Comparison of ENCODE assay signal across 22 cellular contexts in genomic region chr21:42202321-42202720, GRCh38. TPM values are rescaled to one million over a fixed set of nuclear protein-coding genes. Genes with fewer than 3 reads are reported as not detected.
A peak's percentile ranks its signal among the peaks of the same experiment; 100 is the strongest.
DNase-seq lines count a peak whose midpoint lies in the region; ATAC-seq and TF ChIP-seq lines count a peak whose summit lies in the region.
"Had no signal": no experiment of that assay in that cellular context is flagged by ENCODE, and none has a peak within 500 bp of the region (broad histone marks: within the 10 kb centered on the region; RNA-seq: fewer than 3 reads in every experiment).

No MANE protein-coding gene starts in this region.

- peak overlapping the region; percentile 60 for H3K4me2 ChIP-seq in OCI-LY1 (ENCODE audit: low read length)
- H3K4me2 ChIP-seq in neuronal stem cell (ENCODE audit: insufficient read depth, low read length, poor library complexity, severe bottlenecking): no peak overlapping the region

- H3K4me3 ChIP-seq in heart right ventricle (no peak overlapping the region), OCI-LY1 (ENCODE audit: low read depth, low read length, poor library complexity, severe bottlenecking) (peak overlapping the region; percentile 11), fibroblast of pulmonary artery (replicated peaks; ENCODE audit: low read depth, low read length) (no peak overlapping the region), neuronal stem cell (ENCODE audit: low read length in 2 of 2) (no peak overlapping the region)
- H3K4me3 ChIP-seq: GM23248, SJSA1 had no signal

- H3K79me1 ChIP-seq in neuronal stem cell (ENCODE audit: low read depth, low read length): no peaks in the 10 kb centered on the region

- H3K27me3 ChIP-seq in heart right ventricle (no peaks in the 10 kb centered on the region), OCI-LY1 (ENCODE audit: insufficient read depth, low read length) (no peaks in the 10 kb centered on the region), neuronal stem cell (ENCODE audit: control insufficient read depth in 3 of 3, insufficient read depth in 3 of 3, low read depth in 1 of 3, low read length in 3 of 3) (peaks cover 0 to 1% (median 0%) of the 10 kb centered on the region in 3 experiments)
- H3K27me3 ChIP-seq: SJSA1 had no signal

- no peak overlapping the region for H3K14ac ChIP-seq in neuronal stem cell (ENCODE audit: low read length)

- intact Hi-C loops in cardiac septum (cut with DNase I): no loop called here
- intact Hi-C loops in heart right ventricle (cut with DNase I): no loop called here
- intact Hi-C loops in sciatic nerve (cut with DNase I): no loop called here

- H3K36me3 ChIP-seq in heart right ventricle (no peaks in the 10 kb centered on the region), OCI-LY1 (ENCODE audit: insufficient read depth, low read length) (no peaks in the 10 kb centered on the region), neuronal stem cell (replicated peaks in 1 of 2; ENCODE audit: control insufficient read depth in 2 of 2, insufficient read depth in 2 of 2, low read length in 2 of 2) (no peaks in the 10 kb centered on the region)
- H3K36me3 ChIP-seq: SJSA1 had no signal

- H2BK12ac ChIP-seq in neuronal stem cell (ENCODE audit: low read length): no peak overlapping the region

- H3K9me3 ChIP-seq in heart right ventricle (peaks cover 0 to 6% (median 0%) of the 10 kb centered on the region in 11 donors), OCI-LY1 (ENCODE audit: low read length) (no peaks in the 10 kb centered on the region), neuronal stem cell (replicated peaks in 1 of 2; ENCODE audit: control insufficient read depth in 2 of 2, insufficient read depth in 1 of 2, low read depth in 1 of 2, low read length in 2 of 2) (peaks cover 0 to 6% of the 10 kb centered on the region in 2 donors)
- H3K9me3 ChIP-seq: SJSA1 had no signal

- H2BK15ac ChIP-seq in neuronal stem cell (ENCODE audit: low read length): no peak overlapping the region

- no peak overlapping the region for H3K23ac ChIP-seq in neuronal stem cell (ENCODE audit: low read depth, low read length, poor library complexity)

- H2AFZ ChIP-seq in OCI-LY1 (ENCODE audit: low read length) (no peak overlapping the region; the same call in 1 of the 2 replicates), neuronal stem cell (ENCODE audit: low read length) (no peak overlapping the region)
- H2AFZ ChIP-seq: GM23248 had no signal

- H3K27ac ChIP-seq in heart right ventricle (no peak overlapping the region), OCI-LY1 (ENCODE audit: low read depth, low read length, poor library complexity, severe bottlenecking) (peak overlapping the region; percentile 83), neuronal stem cell (replicated peaks; ENCODE audit: low read length) (no peak overlapping the region)
- H3K27ac ChIP-seq: GM23248, SJSA1 had no signal

- no peak overlapping the region for H4K8ac ChIP-seq in neuronal stem cell (ENCODE audit: low read depth, low read length)

- 77 to 84% methylated on average over 10 of the region's 10 CpGs for WGBS in heart right ventricle, 2 donors
- no CpG with 5 or more reads among the region's 10 CpGs for WGBS in neuronal stem cell (ENCODE audit: extremely low coverage in 2 of 2, insufficient read length in 2 of 2, insufficient replicate concordance in 1 of 2), 2 donors

- peak; percentile 49 for DNase-seq in cardiac septum (ENCODE audit: low spot score)
- no peak for DNase-seq in heart right ventricle
- DNase-seq in fibroblast of pulmonary artery (ENCODE audit: low read depth): peak; percentile 25
- DNase-seq in NCI-H2171 (lab: John Stamatoyannopoulos, UW): no peak
- DNase-seq in sciatic nerve (ENCODE audit: low spot score): no peak
- no peak for DNase-seq in neuronal stem cell (ENCODE audit: low spot score)
- DNase-seq: ACHN; AML-193; CD4-positive, CD25-positive, alpha-beta regulatory T cell; GF-D8; GM23248; HCEC 1CT; IMR-90; NCI-H1092 treated with DMSO at 0.1 percent for 48 hours; NCI-H146; NCI-H2081; NCI-H510A treated with DMSO at 0.1 percent for 48 hours; NCI-H82; PC-3 had no signal

- H3K79me2 ChIP-seq in OCI-LY1 (ENCODE audit: insufficient read depth, low read length): no peaks in the 10 kb centered on the region

- H3K4ac ChIP-seq in neuronal stem cell (ENCODE audit: low read length): no peak overlapping the region

- TF ChIP-seq CTCF in heart right ventricle (IDR thresholded peaks at IDR 0.05) (no peak), OCI-LY1 (IDR thresholded peaks at IDR 0.05; ENCODE audit: low read length) (no peak), fibroblast of pulmonary artery (IDR thresholded peaks at IDR 0.05; ENCODE audit: low read length, missing control alignments) (no peak)

- no peak overlapping the region for H2AK5ac ChIP-seq in neuronal stem cell (ENCODE audit: low read depth, low read length)

- H3K9me2 ChIP-seq in OCI-LY1 (ENCODE audit: low read depth, low read length): no peaks in the 10 kb centered on the region

- H3F3A ChIP-seq in OCI-LY1 (ENCODE audit: insufficient read depth, low read length): peaks cover 2% of the 10 kb centered on the region; the same call in 1 of the 2 replicates

- H3K4me1 ChIP-seq in heart right ventricle (peaks cover 3 to 23% (median 15%) of the 10 kb centered on the region in 9 donors), OCI-LY1 (ENCODE audit: insufficient read depth, low read length, severe bottlenecking) (peaks cover 45% of the 10 kb centered on the region), neuronal stem cell (ENCODE audit: control insufficient read depth in 2 of 2, insufficient read depth in 1 of 2, low read depth in 1 of 2, low read length in 2 of 2) (peaks cover 0 to 2% of the 10 kb centered on the region in 2 donors)

- H3K9ac ChIP-seq in OCI-LY1 (ENCODE audit: low read length) (peak overlapping the region; percentile 48), neuronal stem cell (ENCODE audit: low read depth, low read length, poor library complexity) (no peak overlapping the region)
- H3K9ac ChIP-seq: GM23248 had no signal

- H4K20me1 ChIP-seq in OCI-LY1 (ENCODE audit: insufficient read depth, low read length): no peaks in the 10 kb centered on the region

- H2BK5ac ChIP-seq in neuronal stem cell (ENCODE audit: low read length): no peak overlapping the region

- ATAC-seq in heart right ventricle (no peak), sciatic nerve (no peak)
- ATAC-seq: PC-3 had no signal

- no peak overlapping the region for H4K91ac ChIP-seq in neuronal stem cell (ENCODE audit: low read depth, low read length, poor library complexity)

- no peak overlapping the region for H3K18ac ChIP-seq in neuronal stem cell (ENCODE audit: low read length)

- H2BK120ac ChIP-seq in neuronal stem cell (ENCODE audit: low read depth, low read length): no peak overlapping the region

RNA-seq across cellular contexts. Expression of gene ABCG1, which starts 16.6 kb away (rescaled TPM):
- total RNA-seq in cardiac septum (6.3 TPM), heart right ventricle (10 to 100 TPM in 7 of 10 donors, 1 to 10 TPM in 3; 5.5 to 26.2 (median 14.6) TPM), sciatic nerve (44.2 TPM)
- polyA plus RNA-seq in heart right ventricle: 10 to 100 TPM; 11.6 to 19.4 TPM
- polyA plus RNA-seq in neuronal stem cell (2013, experiment 1 of 2): 1.4 TPM
- polyA plus RNA-seq in neuronal stem cell (2013, experiment 2 of 2): 1.8 TPM
- total RNA-seq: GM23248, M059J had no signal

Comparison
In these comparisons a context has a peak if more than half of its experiments do, and no peak if none do; other contexts are left out.
1. DNase-seq: peak in cardiac septum (single experiment) and fibroblast of pulmonary artery (single experiment); none in heart right ventricle (0 of 2), NCI-H2171 (single experiment), sciatic nerve (single experiment) and neuronal stem cell (single experiment).